ENCODE assay signal across 25 cellular contexts in genomic region chr11:8661036-8661435, GRCh38. TPM values are rescaled to one million over a fixed set of nuclear protein-coding genes. Genes with fewer than 3 reads are reported as not detected.
A peak's percentile ranks its signal among the peaks of the same experiment; 100 is the strongest.
DNase-seq lines count a peak whose midpoint lies in the region; ATAC-seq, FAIRE-seq and TF ChIP-seq lines count a peak whose summit lies in the region.
"Had no signal": no experiment of that assay in that cellular context is flagged by ENCODE, and none has a peak within 500 bp of the region (broad histone marks: within the 10 kb centered on the region; RNA-seq: fewer than 3 reads in every experiment).

No MANE protein-coding gene starts in this region.

- TF ChIP-seq CTCF in bronchial epithelial cell (IDR thresholded peaks at IDR 0.05; ENCODE audit: insufficient read depth, low read length, severe bottlenecking): no peak

- H3K36me3 Mint-ChIP-seq in activated naive CD4-positive, alpha-beta T cell treated with anti-CD3 and anti-CD28 coated beads, Interleukin-2, amount 50 U/mL, for 24 hours: peaks cover 8% of the 10 kb centered on the region

- H3K4me1 Mint-ChIP-seq in activated naive CD4-positive, alpha-beta T cell treated with anti-CD3 and anti-CD28 coated beads, Interleukin-2, amount 50 U/mL, for 24 hours: no peaks in the 10 kb centered on the region
- H3K4me1 Mint-ChIP-seq: CD14-positive monocyte had no signal

- no peak for ATAC-seq in HG03432 (IDR thresholded peaks at IDR 0.05; ENCODE audit: unreplicated experiment)
- ATAC-seq in GM18873 (IDR thresholded peaks at IDR 0.05; ENCODE audit: low FRiP score, unreplicated experiment): no peak
- ATAC-seq: A549, HCT116 had no signal

- H3K27me3 ChIP-seq in bronchial epithelial cell (ENCODE audit: control insufficient read depth, insufficient read depth, low read length): no peaks in the 10 kb centered on the region
- H3K27me3 ChIP-seq: BE2C; BLaER1 treated with 17β-estradiol and CSF1 and Interleukin-3, amounts not matched to agents 10 nM and 100 nM had no signal

- H3K36me3 ChIP-seq in bronchial epithelial cell (ENCODE audit: control insufficient read depth, insufficient read depth, low read length): no peaks in the 10 kb centered on the region
- H3K36me3 ChIP-seq: BE2C had no signal

- H3K27me3 Mint-ChIP-seq in activated naive CD4-positive, alpha-beta T cell treated with anti-CD3 and anti-CD28 coated beads, Interleukin-2, amount 50 U/mL, for 24 hours: no peaks in the 10 kb centered on the region
- H3K27me3 Mint-ChIP-seq: CD4-positive, alpha-beta T cell had no signal

- peak; percentile 7 for FAIRE-seq in bronchial epithelial cell (lab: Jason Lieb, UNC)
- FAIRE-seq: A549, G401.6, GM12892, GM19239 had no signal

- no peak overlapping the region for H3K4me3 ChIP-seq in bronchial epithelial cell (ENCODE audit: low read depth, low read length)
- H3K4me3 ChIP-seq: A549; BLaER1 treated with 17β-estradiol and CSF1 and Interleukin-3, amounts not matched to agents 10 nM and 100 nM; GM23338 had no signal

- no peak for DNase-seq in activated naive CD4-positive, alpha-beta T cell treated with anti-CD3 and anti-CD28 coated beads, Interleukin-2, amount 50 U/mL, for 16 hours
- DNase-seq in bronchial epithelial cell (ENCODE audit: low read depth) (no peak), medulla oblongata (ENCODE audit: extremely low spot score) (peak; percentile 11), glomerular visceral epithelial cell (ENCODE audit: extremely low spot score) (no peak)
- DNase-seq: 8988T; ACHN; AML-193; BE2C; Calu3; CD4-positive, alpha-beta T cell; COR-L47; DMS53; DMS79 treated with DMSO at 0.1 percent for 48 hours; H9 had no signal

- H3K4me3 Mint-ChIP-seq in activated naive CD4-positive, alpha-beta T cell treated with anti-CD3 and anti-CD28 coated beads, Interleukin-2, amount 50 U/mL, for 24 hours: no peak overlapping the region
- H3K4me3 Mint-ChIP-seq: CD14-positive monocyte; CD4-positive, alpha-beta T cell; GM23338; H9 had no signal

- H3K27ac Mint-ChIP-seq in activated naive CD4-positive, alpha-beta T cell treated with anti-CD3 and anti-CD28 coated beads, Interleukin-2, amount 50 U/mL, for 24 hours: peak overlapping the region; percentile 10
- H3K27ac Mint-ChIP-seq: CD14-positive monocyte; CD4-positive, alpha-beta T cell; GM23338 had no signal

- no peaks in the 10 kb centered on the region for H3K9me3 Mint-ChIP-seq in activated naive CD4-positive, alpha-beta T cell treated with anti-CD3 and anti-CD28 coated beads, Interleukin-2, amount 50 U/mL, for 24 hours
- H3K9me3 Mint-ChIP-seq: CD14-positive monocyte; CD4-positive, alpha-beta T cell; GM23338; H9 had no signal

RNA-seq across cellular contexts. Expression of gene TRIM66, which starts 21.4 kb away (rescaled TPM):
- 4.2 and 5.4 TPM in 2 replicates for total RNA-seq in bronchial epithelial cell

RNA-seq across cellular contexts. Expression of gene RPL27A, which starts 21.6 kb away (rescaled TPM):
- total RNA-seq in bronchial epithelial cell: 1,214 and 1,407 TPM in 2 replicates
